ENCODE assay signal across 15 cellular contexts in genomic region chr12:91922674-91923073, GRCh38.
DNase-seq lines count a peak whose midpoint lies in the region; ATAC-seq and TF ChIP-seq lines count a peak whose summit lies in the region.
"Had no signal": no experiment of that assay in that cellular context is flagged by ENCODE, and none has a peak within 500 bp of the region (broad histone marks: within the 10 kb centered on the region; RNA-seq: fewer than 3 reads in every experiment).

No MANE protein-coding gene starts in this region.

- H2BK5ac ChIP-seq in IMR-90 (ENCODE audit: low read depth, low read length, poor library complexity, severe bottlenecking) = no peak overlapping the region

- ATAC-seq in IMR-90 (ENCODE audit: low read depth) (0 out of 2 replicates have a peak, but pooled peaks have one; percentile 16), lower lobe of right lung (peak; percentile 70 to 86), GM21825 (IDR thresholded peaks at IDR 0.05; ENCODE audit: unreplicated experiment) (no peak), HG03571 (IDR thresholded peaks at IDR 0.05; ENCODE audit: unreplicated experiment) (no peak)

- H3K79me1 ChIP-seq in IMR-90 (ENCODE audit: low read depth in 1 of 2, low read length in 2 of 2) = no peaks in the 10 kb centered on the region

- H3K4me1 ChIP-seq in IMR-90 (ENCODE audit: control insufficient read depth, insufficient read depth, low read length) = peaks cover 15% of the 10 kb centered on the region
- peaks cover 7% of the 10 kb centered on the region for H3K4me1 ChIP-seq in lower lobe of right lung

- peak overlapping the region; percentile 80 for H3K18ac ChIP-seq in IMR-90 (ENCODE audit: low read depth, low read length)

- TF ChIP-seq RAD21 in IMR-90 (IDR thresholded peaks at IDR 0.05; ENCODE audit: low read length) = no peak

- no peak overlapping the region for H4K91ac ChIP-seq in IMR-90 (ENCODE audit: insufficient read depth, low read depth, low read length)

- no peaks in the 10 kb centered on the region for H3K36me3 Mint-ChIP-seq in activated T-helper 2 cell treated with anti-CD3 and anti-CD28 coated beads, Interferon-gamma antibody, Interleukin-2, Interleukin-4, amounts not matched to agents 10 μg/mL and 5 μg/mL and 100 μg/mL, durations not matched to agents 14 hours and 24 hours and 36 hours (ENCODE audit: low read depth)
- H3K36me3 Mint-ChIP-seq: IgD-negative memory B cell had no signal

- no peak overlapping the region for H3K4ac ChIP-seq in IMR-90 (ENCODE audit: low read depth, low read length)

- H3K36me3 ChIP-seq in IMR-90 (ENCODE audit: control insufficient read depth, insufficient read depth, low read length) (no peaks in the 10 kb centered on the region), lower lobe of right lung (no peaks in the 10 kb centered on the region)

- H3K56ac ChIP-seq in IMR-90 (ENCODE audit: extremely low read depth, insufficient read depth, low read length) = no peak overlapping the region

- no peak overlapping the region for H2BK120ac ChIP-seq in IMR-90 (ENCODE audit: low read depth, low read length)

- no peaks in the 10 kb centered on the region for H3K9me3 Mint-ChIP-seq in activated T-helper 2 cell treated with anti-CD3 and anti-CD28 coated beads, Interferon-gamma antibody, Interleukin-2, Interleukin-4, amounts not matched to agents 10 μg/mL and 5 μg/mL and 100 μg/mL, durations not matched to agents 14 hours and 24 hours and 36 hours

- no peak overlapping the region for H4K8ac ChIP-seq in IMR-90 (ENCODE audit: low read depth in 2 of 2, low read length in 2 of 2)

- in situ Hi-C loops in IMR-90 (cut with MboI; ENCODE audit: low sequenced_read_pairs) = no loop called here

- BruUV-seq in IMR-90 (replicated peaks; lab: Mats Ljungman, UMichigan) = no TSS peak

- H3K4me3 Mint-ChIP-seq in activated T-helper 2 cell treated with anti-CD3 and anti-CD28 coated beads, Interferon-gamma antibody, Interleukin-2, Interleukin-4, amounts not matched to agents 10 μg/mL and 5 μg/mL and 100 μg/mL, durations not matched to agents 14 hours and 24 hours and 36 hours (ENCODE audit: low read depth) = no peak overlapping the region

- DNase-seq in IMR-90 (peak; percentile 8), fibroblast of gingiva (ENCODE audit: low read depth) (peak; percentile 47), lower lobe of right lung (no peak), GOT3 (lab: John Stamatoyannopoulos, UW) (no peak)
- no peak for DNase-seq in activated T-helper 2 cell treated with anti-CD3 and anti-CD28 coated beads, Interferon-gamma antibody, Interleukin-2, Interleukin-4, amounts not matched to agents 10 μg/mL and 5 μg/mL and 100 μg/mL, durations not matched to agents 14 hours and 24 hours and 36 hours (ENCODE audit: low spot score)
- DNase-seq: AML-193; Calu3; DMS53; H7; NCI-H1930; NK-92 treated with Interleukin-12 subunit alpha and Interleukin-12 subunit beta, amount 100 ng/mL, for 24 hours; SIG-M5 had no signal

- TF ChIP-seq CTCF in IMR-90 (conservative IDR thresholded peaks at IDR 0.05; ENCODE audit: low read depth, low read length) = no peak
- no peak for TF ChIP-seq CTCF in lower lobe of right lung (IDR thresholded peaks at IDR 0.05)

- no peak overlapping the region; the same call in 1 of the 2 replicates for H4K5ac ChIP-seq in IMR-90 (ENCODE audit: low read depth, low read length)

- H3K27ac Mint-ChIP-seq in activated T-helper 2 cell treated with anti-CD3 and anti-CD28 coated beads, Interferon-gamma antibody, Interleukin-2, Interleukin-4, amounts not matched to agents 10 μg/mL and 5 μg/mL and 100 μg/mL, durations not matched to agents 14 hours and 24 hours and 36 hours = no peak overlapping the region
- H3K27ac Mint-ChIP-seq: IgD-negative memory B cell had no signal

- no peak overlapping the region for H2BK15ac ChIP-seq in IMR-90 (ENCODE audit: low read depth, low read length)

- dilution Hi-C loops in IMR-90 (cut with HindIII; ENCODE audit: low sequenced_read_pairs, unreplicated experiment) = no loop called here

- peaks cover 28% of the 10 kb centered on the region for H3K4me1 Mint-ChIP-seq in activated T-helper 2 cell treated with anti-CD3 and anti-CD28 coated beads, Interferon-gamma antibody, Interleukin-2, Interleukin-4, amounts not matched to agents 10 μg/mL and 5 μg/mL and 100 μg/mL, durations not matched to agents 14 hours and 24 hours and 36 hours (ENCODE audit: low read depth)

- no peak overlapping the region for H3K23ac ChIP-seq in IMR-90 (ENCODE audit: low read depth, low read length)

- 77% methylated on average over 5 of the region's 6 CpGs; no CpG with 5 or more reads in 1 of the 2 experiments for WGBS in IMR-90 (ENCODE audit: extremely low coverage in 2 of 2, insufficient read length in 1 of 2), 2 experiments

- H2BK20ac ChIP-seq in IMR-90 (ENCODE audit: low read depth, low read length) = no peak overlapping the region; the same call in 1 of the 2 replicates

- H3K27me3 ChIP-seq in IMR-90 (ENCODE audit: control insufficient read depth, insufficient read depth, low read length) = no peaks in the 10 kb centered on the region
- no peaks in the 10 kb centered on the region for H3K27me3 ChIP-seq in lower lobe of right lung (ENCODE audit: low read depth)

- H3K9me3 ChIP-seq in IMR-90 (ENCODE audit: control insufficient read depth, insufficient read depth, low read length) = no peaks in the 10 kb centered on the region
- H3K9me3 ChIP-seq in lower lobe of right lung = no peaks in the 10 kb centered on the region

- no peaks in the 10 kb centered on the region for H4K20me1 ChIP-seq in IMR-90 (ENCODE audit: insufficient read depth, low read length)

- H3K4me2 ChIP-seq in IMR-90 (ENCODE audit: low read depth, low read length) = no peak overlapping the region

- H2AFZ ChIP-seq in IMR-90 (replicated peaks; ENCODE audit: low read length, poor library complexity) = no peak overlapping the region

- H3K9me1 ChIP-seq in IMR-90 (ENCODE audit: insufficient read depth, low read length) = no peaks in the 10 kb centered on the region; the same call in 1 of the 2 replicates

- H3K14ac ChIP-seq in IMR-90 (replicated peaks; ENCODE audit: low read depth, low read length) = no peak overlapping the region

- intact Hi-C loops in IMR-90 (cut with micrococcal nuclease) = no loop called here
- intact Hi-C loops in lower lobe of right lung (cut with DNase I) = no loop called here
- intact Hi-C loops in activated T-helper 2 cell treated with anti-CD3 and anti-CD28 coated beads, Interferon-gamma antibody, Interleukin-2, Interleukin-4, amounts not matched to agents 10 μg/mL and 5 μg/mL and 100 μg/mL, durations not matched to agents 14 hours and 24 hours and 36 hours (cut with micrococcal nuclease) = no loop called here

- CTCF ChIA-PET in IMR-90 (lab: Yijun Ruan, JAX) = no interaction called here

- H2AK5ac ChIP-seq in IMR-90 (ENCODE audit: low read depth, low read length) = no peak overlapping the region

- no peaks in the 10 kb centered on the region for H3K27me3 Mint-ChIP-seq in activated T-helper 2 cell treated with anti-CD3 and anti-CD28 coated beads, Interferon-gamma antibody, Interleukin-2, Interleukin-4, amounts not matched to agents 10 μg/mL and 5 μg/mL and 100 μg/mL, durations not matched to agents 14 hours and 24 hours and 36 hours (ENCODE audit: low read depth)

- H3K9ac ChIP-seq in IMR-90 (ENCODE audit: low read depth, low read length) = no peak overlapping the region

- TF ChIP-seq POLR2A in IMR-90 (IDR thresholded peaks at IDR 0.05; ENCODE audit: low read depth, low read length) = no peak

- H3K4me3 ChIP-seq in IMR-90 (ENCODE audit: insufficient read depth, low read depth, low read length) = no peak overlapping the region
- no peak overlapping the region for H3K4me3 ChIP-seq in lower lobe of right lung

- H3K27ac ChIP-seq in IMR-90 (ENCODE audit: insufficient read depth, low read length) = no peak overlapping the region
- no peak overlapping the region for H3K27ac ChIP-seq in lower lobe of right lung

- POLR2A ChIA-PET in IMR-90 (lab: Charles Lee; ENCODE audit: unreplicated experiment) = no interaction called here

- no peak overlapping the region for H2AK9ac ChIP-seq in IMR-90 (replicated peaks; ENCODE audit: low read depth, low read length, poor library complexity)

TF ChIP-seq in IMR-90, 13 proteins besides CTCF, POLR2A, EP300 and RAD21:
- TF ChIP-seq CHD1 (IDR thresholded peaks at IDR 0.05; ENCODE audit: low read depth, low read length) = no peak
- TF ChIP-seq CEBPB (IDR thresholded peaks at IDR 0.05; ENCODE audit: low read depth, low read length) = peak; percentile 57; the same call in 1 of the 2 replicates

Comparison
In these comparisons a context has a peak if more than half of its experiments do, and no peak if none do; other contexts are left out.
1. ATAC-seq: peak in IMR-90 (single experiment) and lower lobe of right lung (2 of 2); none in GM21825 (single experiment) and HG03571 (single experiment).
2. DNase-seq: peak in IMR-90 (single experiment) and fibroblast of gingiva (single experiment); none in lower lobe of right lung (single experiment), activated T-helper 2 cell treated with anti-CD3 and anti-CD28 coated beads, Interferon-gamma antibody, Interleukin-2, Interleukin-4, amounts not matched to agents 10 μg/mL and 5 μg/mL and 100 μg/mL, durations not matched to agents 14 hours and 24 hours and 36 hours (single experiment) and GOT3 (single experiment).